19 cellular contexts compared by ENCODE assay signal in genomic region chr21:45898781-45899180, GRCh38.
"Had no signal": no experiment of that assay in that cellular context is flagged by ENCODE, and none has a peak within 500 bp of the region (broad histone marks: within the 10 kb centered on the region; RNA-seq: fewer than 3 reads in every experiment).

No MANE protein-coding gene starts in this region.

- H3K9me3 ChIP-seq: colonic mucosa, esophagus squamous epithelium, gastroesophageal sphincter, suprapubic skin, thyroid gland had no signal

- H3K36me3 ChIP-seq: colonic mucosa, esophagus squamous epithelium, thyroid gland had no signal

- H3K4me1 ChIP-seq: colonic mucosa, parathyroid adenoma, thyroid gland had no signal

- FAIRE-seq: keratinocyte, urothelium cell line had no signal

- H3K4me3 ChIP-seq: colonic mucosa, esophagus squamous epithelium, gastroesophageal sphincter, smooth muscle cell, suprapubic skin, thyroid gland had no signal

- DNase-seq: central memory CD4-positive, alpha-beta T cell; colonic mucosa; dermis blood vessel endothelial cell; esophagus squamous epithelium; foreskin fibroblast; glutamatergic neuron; immature natural killer cell; left colon; stimulated activated CD4-positive, alpha-beta T cell treated with anti-CD3 and anti-CD28 coated beads, Interleukin-4, amount 100 ng/mL, for 1 hour; stimulated activated CD8-positive, alpha-beta memory T cell treated with anti-CD3 and anti-CD28 coated beads, Interleukin-4, amount 100 ng/mL, for 48 hours; stimulated activated naive CD8-positive, alpha-beta T cell treated with anti-CD3 and anti-CD28 coated beads, Interleukin-15, Interleukin-2, amounts not matched to agents 100 U/mL and 50 U/mL, for 24 hours; thyroid gland had no signal

- H3K27me3 ChIP-seq: colonic mucosa, esophagus squamous epithelium, gastroesophageal sphincter, thyroid gland had no signal

- H3K9ac ChIP-seq: parathyroid adenoma had no signal

- H3K27ac ChIP-seq: colonic mucosa, esophagus squamous epithelium, gastroesophageal sphincter, parathyroid adenoma, suprapubic skin, thyroid gland had no signal

- ATAC-seq: gastroesophageal sphincter; left colon; stimulated activated effector memory CD8-positive, alpha-beta T cell treated with anti-CD3 and anti-CD28 coated beads, Interleukin-12 subunit alpha, Interleukin-12 subunit beta, amount 100 ng/mL, for 72 hours; stimulated activated naive CD8-positive, alpha-beta T cell treated with anti-CD3 and anti-CD28 coated beads, Interleukin-15, Interleukin-2, amounts not matched to agents 100 U/mL and 50 U/mL, for 24 hours had no signal
